ENCODE assay signal across 7 cellular contexts in the genomic region with DNA sequence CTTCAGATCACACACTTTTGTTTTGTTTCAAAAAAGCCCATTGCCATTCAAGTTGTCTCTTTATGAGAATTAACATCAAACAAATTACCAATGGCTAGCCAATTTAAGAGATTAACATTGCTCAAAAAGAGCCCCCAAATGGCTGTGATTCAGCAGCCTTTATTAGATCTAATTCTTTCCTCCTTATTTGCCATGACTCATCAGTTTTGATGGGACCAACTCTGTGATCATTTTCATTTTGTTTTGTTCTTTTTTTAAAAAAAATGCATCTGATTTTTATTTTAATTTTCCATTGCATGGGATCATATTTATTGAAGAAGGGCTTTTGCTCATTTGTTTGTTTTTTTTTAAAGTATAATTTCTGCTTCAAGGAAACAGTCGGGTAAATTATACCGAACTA.
"Had no signal": no experiment of that assay in that cellular context is flagged by ENCODE, and none has a peak within 500 bp of the region (broad histone marks: within the 10 kb centered on the region; RNA-seq: fewer than 3 reads in every experiment).

No MANE protein-coding gene starts in this region.

- H3K4me3 ChIP-seq: GM23338, HAP-1 had no signal

- ATAC-seq: GM23338, HCT116 had no signal

- H3K27ac ChIP-seq: HL-60 had no signal

- H3K4me2 ChIP-seq: GM23338 had no signal

- H3K9me3 ChIP-seq: HAP-1 had no signal

- H2AFZ ChIP-seq: GM23338 had no signal

- H3K36me3 ChIP-seq: HAP-1 had no signal

- H3K4me1 ChIP-seq: HAP-1 had no signal

- DNase-seq: H7, HFFc6, KG1 had no signal
